In the genomic region with DNA sequence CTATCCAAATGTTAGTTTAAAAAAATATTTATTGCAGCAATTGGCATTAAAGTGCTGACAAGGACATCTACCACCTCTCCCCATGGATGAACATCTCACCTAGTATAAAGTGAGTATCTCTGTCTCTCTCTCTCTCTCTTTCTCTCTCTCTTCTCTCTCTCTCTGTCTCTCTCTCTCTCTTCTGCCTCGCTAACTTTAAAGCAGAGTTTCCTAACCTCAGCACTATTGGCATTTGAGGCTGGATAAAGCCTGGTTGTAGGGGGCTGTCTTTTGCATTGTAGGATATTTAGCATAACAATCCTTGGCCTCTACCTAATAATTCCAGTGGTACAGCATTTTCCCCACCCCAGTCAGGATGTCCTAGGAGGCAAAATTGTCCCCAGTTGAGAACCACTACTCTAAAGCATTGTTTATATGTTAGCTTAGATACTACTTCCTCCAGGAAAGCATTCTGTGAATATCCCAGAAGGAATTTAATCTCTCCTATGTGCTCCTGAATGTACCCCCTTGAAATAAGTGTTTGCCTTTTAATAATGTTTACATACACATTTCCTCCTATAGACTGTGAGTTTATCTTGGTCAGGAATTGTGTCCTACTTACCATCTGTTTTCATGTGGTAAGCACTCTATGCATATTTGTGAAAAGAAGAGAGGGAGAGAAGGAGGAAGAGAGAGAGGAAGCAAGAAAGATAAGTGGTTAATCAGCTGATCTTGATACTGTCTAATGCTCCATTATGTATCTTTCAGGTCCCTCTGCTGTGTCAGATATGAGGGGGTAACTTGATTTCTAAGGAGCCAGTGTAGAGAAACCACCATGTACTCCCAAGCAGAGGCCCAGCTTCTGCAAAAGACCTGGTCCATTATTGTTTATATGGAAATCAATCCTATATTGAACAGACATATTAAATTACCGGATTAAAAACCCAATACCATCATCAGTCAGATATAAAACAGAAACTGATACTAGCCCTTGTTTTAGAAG, we compare ENCODE assay signal across 30 cellular contexts.
"Had no signal": no experiment of that assay in that cellular context is flagged by ENCODE, and none has a peak within 500 bp of the region (broad histone marks: within the 10 kb centered on the region; RNA-seq: fewer than 3 reads in every experiment).

No MANE protein-coding gene starts in this region.

- DNase-seq: activated CD4-positive, alpha-beta memory T cell treated with anti-CD3 and anti-CD28 coated beads, Interleukin-2, amount 10 ng/mL, durations not matched to agents 7 days and 5 days; activated CD4-positive, alpha-beta T cell treated with anti-CD3 and anti-CD28 coated beads for 1 hour; activated CD4-positive, alpha-beta T cell treated with anti-CD3 and anti-CD28 coated beads, Interleukin-2, amount 10 ng/mL, durations not matched to agents 7 days and 5 days; activated CD8-positive, alpha-beta memory T cell treated with anti-CD3 and anti-CD28 coated beads, Interleukin-2, amount 50 U/mL, for 48 hours; activated gamma-delta T cell; activated naive CD4-positive, alpha-beta T cell treated with anti-CD3 and anti-CD28 coated beads, Interleukin-2, amount 10 ng/mL, durations not matched to agents 7 days and 5 days; activated naive CD8-positive, alpha-beta T cell treated with anti-CD3 and anti-CD28 coated beads, Interleukin-2, amount 10 ng/mL, durations not matched to agents 7 days and 5 days; activated T-cell treated with anti-CD3 and anti-CD28 coated beads, Interleukin-2, amount 50 U/mL, for 24 hours; amniotic stem cell; caudate nucleus; cortex of kidney; left ventricle myocardium inferior; naive thymus-derived CD4-positive, alpha-beta T cell; nucleus accumbens; pancreas; psoas muscle; sigmoid colon; small intestine; stimulated activated CD4-positive, alpha-beta T cell treated with anti-CD3 and anti-CD28 coated beads, Interleukin-1b, Interleukin-23, amount 100 ng/mL, for 48 hours; stimulated activated CD4-positive, alpha-beta T cell treated with anti-CD3 and anti-CD28 coated beads, Interleukin-4, amount 100 ng/mL, for 4 hours; stimulated activated CD8-positive, alpha-beta memory T cell treated with anti-CD3 and anti-CD28 coated beads, Interleukin-4, amount 100 ng/mL, for 48 hours; stomach; T-helper 17 cell; T1000 had no signal

- H3K9me3 ChIP-seq: left ventricle myocardium inferior, pancreas, psoas muscle, sigmoid colon, stomach, tibial nerve had no signal

- H3K4me3 ChIP-seq: left ventricle myocardium inferior, lung, pancreas, psoas muscle, sigmoid colon, stomach, tibial nerve had no signal

- H3K27ac ChIP-seq: left ventricle myocardium inferior, pancreas, psoas muscle, sigmoid colon, stomach, tibial nerve had no signal

- FAIRE-seq: frontal cortex, islet of Langerhans, pancreas, small intestine had no signal

- H3K27me3 ChIP-seq: pancreas, sigmoid colon, stomach, tibial nerve had no signal

- H3K4me1 ChIP-seq: pancreas, stomach had no signal

- H3K36me3 ChIP-seq: left ventricle myocardium inferior, pancreas, sigmoid colon, stomach, tibial nerve had no signal

- ATAC-seq: esophagus mucosa; naive thymus-derived CD4-positive, alpha-beta T cell; pancreas; psoas muscle; stimulated activated memory B cell treated with anti-CD40 and anti-IgM and Interleukin-4, amounts not matched to agents 10 μg/mL and 1 μg/mL and 100 μg/mL, for 72 hours; T-helper 17 cell had no signal
